9 cellular contexts compared by ENCODE assay signal in genomic region chr10:88157981-88158465, GRCh38.
DNase-seq lines count a peak whose midpoint lies in the region; ATAC-seq, FAIRE-seq and TF ChIP-seq lines count a peak whose summit lies in the region.
"Had no signal": no experiment of that assay in that cellular context is flagged by ENCODE, and none has a peak within 500 bp of the region (broad histone marks: within the 10 kb centered on the region; RNA-seq: fewer than 3 reads in every experiment).

No MANE protein-coding gene starts in this region.

- ATAC-seq in GM21529 (IDR thresholded peaks at IDR 0.05; ENCODE audit: unreplicated experiment) (no peak), HepG2 (no peak)

- WGBS in thyroid gland, 2 donors = 63% methylated on average over 2 of the region's 2 CpGs
- 13% methylated on average over 2 of the region's 2 CpGs for WGBS in HepG2 (ENCODE audit: low lambda C conversion rate)

- peaks cover 0 to 3% of the 10 kb centered on the region in 2 donors for H3K4me1 ChIP-seq in thyroid gland
- H3K4me1 ChIP-seq in HepG2 (ENCODE audit: insufficient read depth, low read length) = no peaks in the 10 kb centered on the region

- POLR2A ChIA-PET in HepG2 (lab: Yijun Ruan, JAX) = no interaction called here

- no peak overlapping the region for H3K9ac ChIP-seq in HepG2 (ENCODE audit: insufficient read depth, low read depth, low read length)

- no peaks in the 10 kb centered on the region for H3K79me2 ChIP-seq in HepG2 (ENCODE audit: insufficient read depth, low read length)

- BruUV-seq in HepG2 (replicated peaks; lab: Mats Ljungman, UMichigan) = no TSS peak

- H3K9me3 ChIP-seq in thyroid gland = no peaks in the 10 kb centered on the region
- no peaks in the 10 kb centered on the region for H3K9me3 ChIP-seq in HepG2 (ENCODE audit: low read length)

- TF ChIP-seq CTCF in astrocyte of the cerebellum (IDR thresholded peaks at IDR 0.05; ENCODE audit: low read depth, low read length, missing control alignments) (no peak), thyroid gland (IDR thresholded peaks at IDR 0.05) (no peak), HepG2 (CRISPR knock-in tag; IDR thresholded peaks at IDR 0.05) (no peak)

- H3K27ac ChIP-seq in thyroid gland = peak overlapping the region in 2 of 3 donors; percentile 53 to 61
- H3K27ac ChIP-seq in HepG2 (ENCODE audit: extremely low read length, insufficient read depth, low read length) = no peak overlapping the region

- TF ChIP-seq POLR2A in thyroid gland (IDR thresholded peaks at IDR 0.05) (no peak), HepG2 (IDR thresholded peaks at IDR 0.05; ENCODE audit: insufficient read depth in 1 of 2, low read depth in 2 of 2, low read length in 2 of 2) (no peak)

- intact Hi-C loops in thyroid gland (cut with DNase I) (no loop called here), HepG2 (cut with micrococcal nuclease; ENCODE audit: unreplicated experiment) (no loop called here)

- H3K27me3 ChIP-seq in thyroid gland (no peaks in the 10 kb centered on the region), HepG2 (ENCODE audit: control insufficient read depth in 1 of 2, insufficient read depth in 2 of 2, low read length in 2 of 2) (no peaks in the 10 kb centered on the region)

- FAIRE-seq in islet of Langerhans (lab: Jason Lieb, UNC) (peak; percentile 62), HepG2 (lab: Jason Lieb, UNC) (no peak)

- H3K36me3 ChIP-seq in thyroid gland = no peaks in the 10 kb centered on the region
- H3K36me3 ChIP-seq in HepG2 (replicated peaks in 1 of 2; ENCODE audit: control insufficient read depth in 1 of 2, insufficient read depth in 2 of 2, low read length in 2 of 2) = no peaks in the 10 kb centered on the region

- no peaks in the 10 kb centered on the region for H4K20me1 ChIP-seq in HepG2 (ENCODE audit: insufficient read depth, low read length)

- DNase-seq in HT1080 (ENCODE audit: low read depth) (peak; percentile 90), astrocyte of the cerebellum (ENCODE audit: low read depth) (peak; percentile 74), thyroid gland (no peak), NCI-H774 (lab: John Stamatoyannopoulos, UW) (no peak), HepG2 (ENCODE audit: low spot score) (no peak), DMS 273 (lab: John Stamatoyannopoulos, UW; ENCODE audit: unreplicated experiment) (no peak)
- DNase-seq: NCI-H524 treated with DMSO at 0.1 percent for 48 hours had no signal

- no peak overlapping the region for H3K4me3 ChIP-seq in astrocyte of the cerebellum (ENCODE audit: low read depth, low read length)
- no peak overlapping the region for H3K4me3 ChIP-seq in thyroid gland (replicated peaks in 1 of 3)
- H3K4me3 ChIP-seq in HepG2 (replicated peaks in 1 of 3; ENCODE audit: insufficient read depth in 1 of 3, low read depth in 2 of 3, low read length in 3 of 3) = no peak overlapping the region

- H2AFZ ChIP-seq in HepG2 (ENCODE audit: low read length) = no peak overlapping the region

- TF ChIP-seq RAD21 in HepG2 (CRISPR knock-in tag; IDR thresholded peaks at IDR 0.05) = no peak

- in situ Hi-C loops in astrocyte of the cerebellum (cut with HindIII; ENCODE audit: low sequenced_read_pairs) (no loop called here), HepG2 (cut with HindIII; ENCODE audit: extremely low pct_ligation_motif_present, low pct_unique_long_range_greater_than_20kb) (no loop called here)

- CTCF ChIA-PET in HepG2 (lab: Yijun Ruan, JAX; ENCODE audit: low intra/inter-chr PET ratio, low total read pairs) = no interaction called here

- TF ChIP-seq EP300 in HepG2 (IDR thresholded peaks at IDR 0.05; ENCODE audit: low read depth in 2 of 2, low read length in 2 of 2) = no peak
- TF ChIP-seq EP300 in HepG2 (CRISPR knock-in tag; IDR thresholded peaks at IDR 0.05; ENCODE audit: borderline replicate concordance) = no peak

- no peak overlapping the region for H3K4me2 ChIP-seq in HepG2 (ENCODE audit: low read depth, low read length)

TF ChIP-seq in HepG2, 621 proteins besides CTCF, POLR2A, EP300 and RAD21:
- TF ChIP-seq KMT2A (CRISPR knock-in tag; IDR thresholded peaks at IDR 0.05) (no peak), BCL3 (CRISPR knock-in tag; IDR thresholded peaks at IDR 0.05) (no peak), ZNF644 (CRISPR knock-in tag; IDR thresholded peaks at IDR 0.05; ENCODE audit: low read depth) (no peak), ERF (CRISPR knock-in tag; IDR thresholded peaks at IDR 0.05) (no peak), ZNF777 (CRISPR knock-in tag; IDR thresholded peaks at IDR 0.05) (no peak), SMARCE1 (IDR thresholded peaks at IDR 0.05; ENCODE audit: borderline replicate concordance) (no peak), HDAC6 (IDR thresholded peaks at IDR 0.05; ENCODE audit: low read depth, low read length) (no peak), CREBL2 (CRISPR knock-in tag; IDR thresholded peaks at IDR 0.05; ENCODE audit: borderline replicate concordance) (no peak), ZBTB43 (CRISPR knock-in tag; conservative IDR thresholded peaks at IDR 0.05) (no peak), NFATC3 (CRISPR knock-in tag; IDR thresholded peaks at IDR 0.05) (no peak), KDM5B (CRISPR knock-in tag; IDR thresholded peaks at IDR 0.05; ENCODE audit: borderline replicate concordance) (no peak), CCAR2 (optimal IDR thresholded peaks at IDR 0.05; ENCODE audit: low read depth, low read length) (no peak), ZNF572 (CRISPR knock-in tag; IDR thresholded peaks at IDR 0.05) (no peak), UBTF (CRISPR knock-in tag; IDR thresholded peaks at IDR 0.05) (no peak)
- TF ChIP-seq, protein P1, sequence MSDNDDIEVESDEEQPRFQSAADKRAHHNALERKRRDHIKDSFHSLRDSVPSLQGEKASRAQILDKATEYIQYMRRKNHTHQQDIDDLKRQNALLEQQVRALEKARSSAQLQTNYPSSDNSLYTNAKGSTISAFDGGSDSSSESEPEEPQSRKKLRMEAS (IDR thresholded peaks at IDR 0.05) = no peak
- TF ChIP-seq, protein P2, sequence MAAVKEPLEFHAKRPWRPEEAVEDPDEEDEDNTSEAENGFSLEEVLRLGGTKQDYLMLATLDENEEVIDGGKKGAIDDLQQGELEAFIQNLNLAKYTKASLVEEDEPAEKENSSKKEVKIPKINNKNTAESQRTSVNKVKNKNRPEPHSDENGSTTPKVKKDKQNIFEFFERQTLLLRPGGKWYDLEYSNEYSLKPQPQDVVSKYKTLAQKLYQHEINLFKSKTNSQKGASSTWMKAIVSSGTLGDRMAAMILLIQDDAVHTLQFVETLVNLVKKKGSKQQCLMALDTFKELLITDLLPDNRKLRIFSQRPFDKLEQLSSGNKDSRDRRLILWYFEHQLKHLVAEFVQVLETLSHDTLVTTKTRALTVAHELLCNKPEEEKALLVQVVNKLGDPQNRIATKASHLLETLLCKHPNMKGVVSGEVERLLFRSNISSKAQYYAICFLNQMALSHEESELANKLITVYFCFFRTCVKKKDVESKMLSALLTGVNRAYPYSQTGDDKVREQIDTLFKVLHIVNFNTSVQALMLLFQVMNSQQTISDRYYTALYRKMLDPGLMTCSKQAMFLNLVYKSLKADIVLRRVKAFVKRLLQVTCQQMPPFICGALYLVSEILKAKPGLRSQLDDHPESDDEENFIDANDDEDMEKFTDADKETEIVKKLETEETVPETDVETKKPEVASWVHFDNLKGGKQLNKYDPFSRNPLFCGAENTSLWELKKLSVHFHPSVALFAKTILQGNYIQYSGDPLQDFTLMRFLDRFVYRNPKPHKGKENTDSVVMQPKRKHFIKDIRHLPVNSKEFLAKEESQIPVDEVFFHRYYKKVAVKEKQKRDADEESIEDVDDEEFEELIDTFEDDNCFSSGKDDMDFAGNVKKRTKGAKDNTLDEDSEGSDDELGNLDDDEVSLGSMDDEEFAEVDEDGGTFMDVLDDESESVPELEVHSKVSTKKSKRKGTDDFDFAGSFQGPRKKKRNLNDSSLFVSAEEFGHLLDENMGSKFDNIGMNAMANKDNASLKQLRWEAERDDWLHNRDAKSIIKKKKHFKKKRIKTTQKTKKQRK (IDR thresholded peaks at IDR 0.05; ENCODE audit: low read length) = no peak

Comparison
In these comparisons a context has a peak if more than half of its experiments do, and no peak if none do; other contexts are left out.
1. DNase-seq: peak in HT1080 (single experiment) and astrocyte of the cerebellum (single experiment); none in thyroid gland (0 of 2), NCI-H774 (single experiment), HepG2 (single experiment) and DMS 273 (single experiment).